19 cellular contexts compared by ENCODE assay signal in genomic region chr3:118556983-118557382, GRCh38.
DNase-seq lines count a peak whose midpoint lies in the region; ATAC-seq and TF ChIP-seq lines count a peak whose summit lies in the region.
"Had no signal": no experiment of that assay in that cellular context is flagged by ENCODE, and none has a peak within 500 bp of the region (broad histone marks: within the 10 kb centered on the region; RNA-seq: fewer than 3 reads in every experiment).

No MANE protein-coding gene starts in this region.

- intact Hi-C loops in Caco-2 (cut with micrococcal nuclease; ENCODE audit: unreplicated experiment): loop anchor here (1.0 kb wide), 2 partner anchors 17 to 36 kb away; no protein-coding TSS in a partner anchor
- intact Hi-C loops in left lung (cut with DNase I): no loop called here

- ATAC-seq in left lung: peak; percentile 80
- peak; percentile 38 for ATAC-seq in lung (ENCODE audit: insufficient read depth, low FRiP score)

- H3K4me3 ChIP-seq in Caco-2 (ENCODE audit: low read depth, low read length) (no peak overlapping the region), left lung (no peak overlapping the region), lung (no peak overlapping the region), suprapubic skin (no peak overlapping the region)
- H3K4me3 ChIP-seq: BLaER1 had no signal

- TF ChIP-seq EP300 in suprapubic skin (IDR thresholded peaks at IDR 0.05): no peak

- no peak for TF ChIP-seq CTCF in Caco-2 (IDR thresholded peaks at IDR 0.05; ENCODE audit: insufficient read depth in 1 of 2, low read depth in 1 of 2, low read length in 1 of 2, severe bottlenecking in 1 of 2, unreplicated experiment in 1 of 2)
- no peak for TF ChIP-seq CTCF in left lung (IDR thresholded peaks at IDR 0.05)
- no peak for TF ChIP-seq CTCF in lung (IDR thresholded peaks at IDR 0.05; ENCODE audit: control extremely low read depth, extremely low read depth)
- TF ChIP-seq CTCF in suprapubic skin (IDR thresholded peaks at IDR 0.05): no peak
- TF ChIP-seq CTCF in HFFc6 (IDR thresholded peaks at IDR 0.05): no peak

- peaks cover 21% of the 10 kb centered on the region for H3K4me1 ChIP-seq in Caco-2
- H3K4me1 ChIP-seq in left lung: no peaks in the 10 kb centered on the region
- H3K4me1 ChIP-seq in lung (ENCODE audit: control insufficient read depth in 2 of 2, insufficient read depth in 2 of 2, low read length in 2 of 2): no peaks in the 10 kb centered on the region
- H3K4me1 ChIP-seq in suprapubic skin: no peaks in the 10 kb centered on the region
- H3K4me1 ChIP-seq: BE2C, BLaER1 had no signal

- H3K9me3 ChIP-seq in Caco-2: no peaks in the 10 kb centered on the region
- H3K9me3 ChIP-seq in left lung: no peaks in the 10 kb centered on the region
- H3K9me3 ChIP-seq in lung (ENCODE audit: control insufficient read depth in 2 of 2, insufficient read depth in 1 of 2, low read length in 1 of 2): no peaks in the 10 kb centered on the region
- H3K9me3 ChIP-seq in suprapubic skin: no peaks in the 10 kb centered on the region
- H3K9me3 ChIP-seq: BE2C, BLaER1 had no signal

- peaks cover 8% of the 10 kb centered on the region for H3K9me3 Mint-ChIP-seq in Caco-2 (ENCODE audit: unreplicated experiment)
- H3K9me3 Mint-ChIP-seq in HFFc6: peaks cover 31% of the 10 kb centered on the region

- no peaks in the 10 kb centered on the region for H3K27me3 Mint-ChIP-seq in Caco-2 (ENCODE audit: insufficient read depth, unreplicated experiment)
- peaks cover 1% of the 10 kb centered on the region; the same call in 1 of the 2 replicates for H3K27me3 Mint-ChIP-seq in HFFc6 (ENCODE audit: insufficient read depth)
- H3K27me3 Mint-ChIP-seq: CD4-positive, alpha-beta memory T cell; CD4-positive, CD25-positive, alpha-beta regulatory T cell; CD8-positive, alpha-beta memory T cell had no signal

- H3K27me3 ChIP-seq in Caco-2 (replicated peaks; ENCODE audit: control insufficient read depth, insufficient read depth, low read length) (no peaks in the 10 kb centered on the region), left lung (peaks cover 0 to 5% of the 10 kb centered on the region in 2 donors), lung (ENCODE audit: control insufficient read depth, insufficient read depth) (no peaks in the 10 kb centered on the region), suprapubic skin (no peaks in the 10 kb centered on the region)
- H3K27me3 ChIP-seq: BE2C, BLaER1 had no signal

- H3K4me1 Mint-ChIP-seq in Caco-2 (ENCODE audit: low read depth, unreplicated experiment) (peaks cover 15% of the 10 kb centered on the region), HFFc6 (ENCODE audit: low read depth) (no peaks in the 10 kb centered on the region)
- H3K4me1 Mint-ChIP-seq: CD14-positive monocyte; CD4-positive, alpha-beta memory T cell; CD4-positive, CD25-positive, alpha-beta regulatory T cell; CD8-positive, alpha-beta memory T cell had no signal

- no peak for TF ChIP-seq POLR2A in suprapubic skin (IDR thresholded peaks at IDR 0.05)

- H3K36me3 ChIP-seq in Caco-2 (ENCODE audit: control insufficient read depth, insufficient read depth, low read length): no peaks in the 10 kb centered on the region
- no peaks in the 10 kb centered on the region for H3K36me3 ChIP-seq in left lung
- H3K36me3 ChIP-seq in lung (ENCODE audit: control insufficient read depth in 2 of 2, insufficient read depth in 2 of 2, low read length in 2 of 2): no peaks in the 10 kb centered on the region
- H3K36me3 ChIP-seq in suprapubic skin: no peaks in the 10 kb centered on the region
- H3K36me3 ChIP-seq: BE2C, BLaER1 had no signal

- BruUV-seq in Caco-2 (replicated peaks; lab: Mats Ljungman, UMichigan): no TSS peak

- H3K27ac ChIP-seq in left lung (no peak overlapping the region), lung (ENCODE audit: low read depth in 1 of 2, low read length in 1 of 2) (no peak overlapping the region), suprapubic skin (no peak overlapping the region)
- H3K27ac ChIP-seq: BLaER1 had no signal

- H3K36me3 Mint-ChIP-seq in Caco-2 (ENCODE audit: insufficient read depth, unreplicated experiment) (no peaks in the 10 kb centered on the region), HFFc6 (ENCODE audit: low read depth) (no peaks in the 10 kb centered on the region)
- H3K36me3 Mint-ChIP-seq: CD14-positive monocyte; CD4-positive, alpha-beta memory T cell; CD4-positive, CD25-positive, alpha-beta regulatory T cell; CD8-positive, alpha-beta memory T cell had no signal

- peak overlapping the region; percentile 4 for H3K27ac Mint-ChIP-seq in Caco-2 (ENCODE audit: unreplicated experiment)
- no peak overlapping the region for H3K27ac Mint-ChIP-seq in HFFc6
- H3K27ac Mint-ChIP-seq: CD14-positive monocyte; CD4-positive, CD25-positive, alpha-beta regulatory T cell; CD8-positive, alpha-beta memory T cell had no signal

- POLR2A ChIA-PET in Caco-2 (lab: Charles Lee): no interaction called here

- H3K4me3 Mint-ChIP-seq in Caco-2 (ENCODE audit: unreplicated experiment) (no peak overlapping the region), HFFc6 (no peak overlapping the region)
- H3K4me3 Mint-ChIP-seq: CD14-positive monocyte; CD4-positive, alpha-beta memory T cell; CD4-positive, CD25-positive, alpha-beta regulatory T cell; CD8-positive, alpha-beta memory T cell had no signal

- no peak for DNase-seq in Caco-2
- DNase-seq in left lung: no peak
- no peak for DNase-seq in lung (ENCODE audit: low spot score)
- no peak for DNase-seq in NOMO-1 treated with dmso at 0.1 percent for 144 hours (lab: John Stamatoyannopoulos, UW; ENCODE audit: unreplicated experiment)
- no peak for DNase-seq in suprapubic skin (ENCODE audit: low spot score in 2 of 2)
- DNase-seq in HFFc6: no peak
- DNase-seq: 8988T; ACHN; BE2C; C1 segment of cervical spinal cord; Calu3; CD4-positive, alpha-beta memory T cell; CD4-positive, CD25-positive, alpha-beta regulatory T cell; CD8-positive, alpha-beta memory T cell; COR-L47; DMS79 treated with DMSO at 0.1 percent for 48 hours; GF-D8 had no signal

- CTCF ChIA-PET in Caco-2 (lab: Charles Lee): no interaction called here
